In the genomic region with DNA sequence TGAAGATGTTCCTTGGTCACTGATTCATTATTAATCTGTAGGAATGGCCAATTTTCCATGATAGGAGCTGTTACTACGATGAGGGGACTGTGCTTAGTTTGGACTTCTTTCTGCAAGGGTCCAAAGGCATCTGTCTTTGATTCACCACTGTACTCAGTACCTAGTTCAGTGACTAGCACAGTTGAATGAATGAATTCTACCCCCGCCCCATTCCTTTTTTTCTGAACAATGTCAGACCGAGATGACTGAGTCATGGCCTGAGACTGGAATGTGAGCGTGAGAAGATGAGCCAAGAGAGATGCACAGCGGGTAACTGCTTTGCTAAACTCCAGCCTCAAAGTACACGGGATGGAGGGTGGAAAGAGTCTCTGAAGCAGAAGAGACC, we compare ENCODE assay signal across 8 cellular contexts. TPM values are rescaled to one million over a fixed set of nuclear protein-coding genes. Genes with fewer than 3 reads are reported as not detected.
A peak's percentile ranks its signal among the peaks of the same experiment; 100 is the strongest.
DNase-seq lines count a peak whose midpoint lies in the region; ATAC-seq and TF ChIP-seq lines count a peak whose summit lies in the region.

No MANE protein-coding gene starts in this region.

- H2AFZ ChIP-seq in OCI-LY1 (ENCODE audit: low read length): peak overlapping the region; percentile 13; the same call in 1 of the 2 replicates

- no peak for DNase-seq in central memory CD8-positive, alpha-beta T cell (ENCODE audit: low spot score in 2 of 2)
- DNase-seq in osteocyte (ENCODE audit: extremely low spot score, unreplicated experiment) (no peak), left lobe of liver (ENCODE audit: low spot score) (no peak), body of pancreas (no peak), NCI-H82 treated with DMSO at 0.1 percent for 48 hours (lab: John Stamatoyannopoulos, UW; ENCODE audit: unreplicated experiment) (no peak), NCI-H2107 treated with DMSO at 0.1 percent for 48 hours (lab: John Stamatoyannopoulos, UW; ENCODE audit: unreplicated experiment) (no peak)

- H3K27ac Mint-ChIP-seq in central memory CD8-positive, alpha-beta T cell (ENCODE audit: low read depth): peak overlapping the region; percentile 90
- peak overlapping the region; percentile 93 for H3K27ac Mint-ChIP-seq in osteocyte (ENCODE audit: unreplicated experiment)

- H3K9me2 ChIP-seq in OCI-LY1 (ENCODE audit: low read depth, low read length): no peaks in the 10 kb centered on the region

- H3K79me2 ChIP-seq in OCI-LY1 (ENCODE audit: insufficient read depth, low read length): peaks cover 44% of the 10 kb centered on the region

- H3K27ac ChIP-seq in OCI-LY1 (ENCODE audit: low read depth, low read length, poor library complexity, severe bottlenecking) (no peak overlapping the region), body of pancreas (no peak overlapping the region)

- peaks cover 37% of the 10 kb centered on the region for H3K4me1 Mint-ChIP-seq in central memory CD8-positive, alpha-beta T cell
- H3K4me1 Mint-ChIP-seq in osteocyte (ENCODE audit: unreplicated experiment): peaks cover 23% of the 10 kb centered on the region

- 48 to 63% methylated on average over 6 of the region's 6 CpGs for WGBS in body of pancreas, 2 donors

- peaks cover 10% of the 10 kb centered on the region for H3K27me3 Mint-ChIP-seq in central memory CD8-positive, alpha-beta T cell
- H3K27me3 Mint-ChIP-seq in osteocyte (ENCODE audit: unreplicated experiment): peaks cover 6% of the 10 kb centered on the region

- intact Hi-C loops in body of pancreas (cut with DNase I): no loop called here

- H3K36me3 ChIP-seq in OCI-LY1 (ENCODE audit: insufficient read depth, low read length) (peaks cover 44% of the 10 kb centered on the region), body of pancreas (replicated peaks in 1 of 2; ENCODE audit: insufficient read depth in 1 of 2, low read depth in 2 of 2) (peaks cover 0 to 11% of the 10 kb centered on the region in 2 donors)

- H3K36me3 Mint-ChIP-seq in central memory CD8-positive, alpha-beta T cell (ENCODE audit: insufficient read depth): peaks cover 29% of the 10 kb centered on the region
- peaks cover 17% of the 10 kb centered on the region for H3K36me3 Mint-ChIP-seq in osteocyte (ENCODE audit: unreplicated experiment)

- H3F3A ChIP-seq in OCI-LY1 (ENCODE audit: insufficient read depth, low read length): no peaks in the 10 kb centered on the region

- no peaks in the 10 kb centered on the region for H3K9me3 Mint-ChIP-seq in central memory CD8-positive, alpha-beta T cell
- no peaks in the 10 kb centered on the region for H3K9me3 Mint-ChIP-seq in osteocyte (ENCODE audit: unreplicated experiment)

- H3K27me3 ChIP-seq in OCI-LY1 (ENCODE audit: insufficient read depth, low read length): no peaks in the 10 kb centered on the region; the same call in 1 of the 2 replicates
- H3K27me3 ChIP-seq in body of pancreas: no peaks in the 10 kb centered on the region

- no peak overlapping the region for H3K9ac ChIP-seq in OCI-LY1 (ENCODE audit: low read length)

- H3K9me3 ChIP-seq in OCI-LY1 (ENCODE audit: low read length) (no peaks in the 10 kb centered on the region), body of pancreas (no peaks in the 10 kb centered on the region)

- peaks cover 4% of the 10 kb centered on the region; the same call in 1 of the 2 replicates for H4K20me1 ChIP-seq in OCI-LY1 (ENCODE audit: insufficient read depth, low read length)

- H3K4me3 ChIP-seq in OCI-LY1 (ENCODE audit: low read depth, low read length, poor library complexity, severe bottlenecking): peak overlapping the region; percentile 96
- no peak overlapping the region for H3K4me3 ChIP-seq in body of pancreas

- TF ChIP-seq CTCF in OCI-LY1 (IDR thresholded peaks at IDR 0.05; ENCODE audit: low read length) (no peak), osteocyte (IDR thresholded peaks at IDR 0.05) (no peak), body of pancreas (IDR thresholded peaks at IDR 0.05) (no peak)

- TF ChIP-seq POLR2A in body of pancreas (IDR thresholded peaks at IDR 0.05): no peak

- peaks cover 31% of the 10 kb centered on the region for H3K4me1 ChIP-seq in OCI-LY1 (ENCODE audit: insufficient read depth, low read length, severe bottlenecking)
- peaks cover 11% of the 10 kb centered on the region for H3K4me1 ChIP-seq in body of pancreas

- peak overlapping the region; percentile 87 for H3K4me3 Mint-ChIP-seq in central memory CD8-positive, alpha-beta T cell
- peak overlapping the region; percentile 93 for H3K4me3 Mint-ChIP-seq in osteocyte (ENCODE audit: unreplicated experiment)

- peak; percentile 10 for ATAC-seq in GM19463 (IDR thresholded peaks at IDR 0.05; ENCODE audit: unreplicated experiment)
- no peak for ATAC-seq in central memory CD8-positive, alpha-beta T cell (replicated peaks; ENCODE audit: extremely low read depth, poor library complexity, severe bottlenecking)
- no peak for ATAC-seq in left lobe of liver
- ATAC-seq in body of pancreas: no peak

- H3K4me2 ChIP-seq in OCI-LY1 (ENCODE audit: low read length): no peak overlapping the region

RNA-seq across cellular contexts. Expression of gene SNHG17, which starts 0.4 kb away (rescaled TPM):
- 29.6 and 30.9 TPM in 2 replicates for total RNA-seq in osteocyte
- total RNA-seq in left lobe of liver: 8.4 TPM
- total RNA-seq in body of pancreas: 10 to 100 TPM; 18.2 to 42.5 TPM

RNA-seq across cellular contexts. Expression of gene RALGAPB, which starts 37.1 kb away (rescaled TPM):
- total RNA-seq in osteocyte (36.8 and 37.1 TPM in 2 replicates), left lobe of liver (9.2 TPM), body of pancreas (10 to 100 TPM; 23.1 to 24.4 TPM)
